In genomic region chr18:50266248-50266704, GRCh38 we compare ENCODE assay signal across 8 cellular contexts. TPM values are rescaled to one million over a fixed set of nuclear protein-coding genes. Genes with fewer than 3 reads are reported as not detected.
DNase-seq lines count a peak whose midpoint lies in the region; ATAC-seq, FAIRE-seq and TF ChIP-seq lines count a peak whose summit lies in the region.

A gene with protein sequence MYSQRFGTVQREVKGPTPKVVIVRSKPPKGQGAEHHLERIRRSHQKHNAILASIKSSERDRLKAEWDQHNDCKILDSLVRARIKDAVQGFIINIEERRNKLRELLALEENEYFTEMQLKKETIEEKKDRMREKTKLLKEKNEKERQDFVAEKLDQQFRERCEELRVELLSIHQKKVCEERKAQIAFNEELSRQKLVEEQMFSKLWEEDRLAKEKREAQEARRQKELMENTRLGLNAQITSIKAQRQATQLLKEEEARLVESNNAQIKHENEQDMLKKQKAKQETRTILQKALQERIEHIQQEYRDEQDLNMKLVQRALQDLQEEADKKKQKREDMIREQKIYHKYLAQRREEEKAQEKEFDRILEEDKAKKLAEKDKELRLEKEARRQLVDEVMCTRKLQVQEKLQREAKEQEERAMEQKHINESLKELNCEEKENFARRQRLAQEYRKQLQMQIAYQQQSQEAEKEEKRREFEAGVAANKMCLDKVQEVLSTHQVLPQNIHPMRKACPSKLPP (minus strand): TSS chr18:50266495. CDS start chr18:50266404, 91 bp downstream.

- WGBS in aorta, 2 donors: 0% methylated on average over 30 to 37 of the region's 37 CpGs

- H3K9ac ChIP-seq in astrocyte (ENCODE audit: low read length): peak within 1 kb of the TSS; percentile 80

- H3K36me3 Mint-ChIP-seq in astrocyte (ENCODE audit: low read depth, unreplicated experiment): peaks cover 11% of the 10 kb centered on the region

- intact Hi-C loops in aorta (cut with DNase I): loop anchor here in 1 of 2 donors (5.0 kb wide), 1 partner anchor 454 kb away; the partner anchor contains the start of gene ACAA2

- no peaks in the 10 kb centered on the region for H3K9me3 Mint-ChIP-seq in astrocyte (ENCODE audit: unreplicated experiment)

- H3K27ac ChIP-seq in astrocyte (ENCODE audit: low read depth, low read length) (peak within 1 kb of the TSS; percentile 0), aorta (ENCODE audit: low read depth in 1 of 2, low read length in 2 of 2) (no peak within 1 kb of the TSS)

- H3K27ac Mint-ChIP-seq in astrocyte (ENCODE audit: unreplicated experiment): peak within 1 kb of the TSS; percentile 78

- no peaks in the 10 kb centered on the region for H3K9me3 ChIP-seq in astrocyte (ENCODE audit: insufficient read depth, low read depth, low read length)
- no peaks in the 10 kb centered on the region for H3K9me3 ChIP-seq in aorta (ENCODE audit: control insufficient read depth, low read length)

- TF ChIP-seq POLR2A in GM15510 (IDR thresholded peaks at IDR 0.05; ENCODE audit: borderline replicate concordance, extremely low read depth, insufficient read length): peak; percentile 41

- H3K27me3 ChIP-seq in astrocyte (ENCODE audit: insufficient read depth, low read length) (no peaks in the 10 kb centered on the region), aorta (ENCODE audit: control insufficient read depth in 1 of 2, insufficient read depth in 2 of 2, low read length in 1 of 2) (no peaks in the 10 kb centered on the region)

- peak; percentile 92 for DNase-seq in NCI-H146 treated with DMSO at 0.1 percent for 48 hours (lab: John Stamatoyannopoulos, UW; ENCODE audit: unreplicated experiment)
- peak; percentile 47 to 91 (median 71) for DNase-seq in T-helper 2 cell
- peak; percentile 84 for DNase-seq in astrocyte (ENCODE audit: low read depth)
- DNase-seq in hippocampal formation (lab: John Stamatoyannopoulos, UW): peak; percentile 74 to 76
- DNase-seq in renal cortical epithelial cell (ENCODE audit: low read depth): peak; percentile 79
- DNase-seq in aorta: peak; percentile 97 to 98

- FAIRE-seq in astrocyte (lab: Jason Lieb, UNC): peak; percentile 69

- no peak for TF ChIP-seq CTCF in astrocyte (IDR thresholded peaks at IDR 0.05; ENCODE audit: insufficient read depth, low read depth, low read length)

- peak; percentile 88 for ATAC-seq in HG02870 (IDR thresholded peaks at IDR 0.05; ENCODE audit: unreplicated experiment)
- ATAC-seq in aorta (ENCODE audit: low FRiP score): peak; percentile 97

- no peaks in the 10 kb centered on the region for H3K79me2 ChIP-seq in astrocyte (ENCODE audit: insufficient read depth, low read length)

- H3K4me2 ChIP-seq in astrocyte (ENCODE audit: low read length): peak within 1 kb of the TSS; percentile 93

- no peaks in the 10 kb centered on the region for H3K27me3 Mint-ChIP-seq in astrocyte (ENCODE audit: low read depth, unreplicated experiment)

- peak within 1 kb of the TSS; percentile 90 for H3K4me3 Mint-ChIP-seq in astrocyte (ENCODE audit: unreplicated experiment)

- H4K20me1 ChIP-seq in astrocyte (ENCODE audit: insufficient read depth, low read length): peaks cover 6% of the 10 kb centered on the region

- H3K4me1 ChIP-seq in astrocyte (ENCODE audit: insufficient read depth, low read length) (peaks cover 6% of the 10 kb centered on the region), aorta (ENCODE audit: control insufficient read depth in 1 of 2, insufficient read depth in 2 of 2, low read length in 2 of 2) (no peaks in the 10 kb centered on the region)

- H3K4me3 ChIP-seq in astrocyte (ENCODE audit: insufficient read depth, low read depth, low read length) (peak within 1 kb of the TSS; percentile 79), aorta (ENCODE audit: low read length in 2 of 2) (peak within 1 kb of the TSS; percentile 59 to 75)

- peak within 1 kb of the TSS; percentile 83 for H2AFZ ChIP-seq in astrocyte (ENCODE audit: low read depth, low read length)

- H3K36me3 ChIP-seq in astrocyte (ENCODE audit: insufficient read depth, low read length) (peaks cover 17% of the 10 kb centered on the region), aorta (ENCODE audit: control insufficient read depth in 1 of 2, insufficient read depth in 2 of 2, low read length in 1 of 2) (no peaks in the 10 kb centered on the region)

- H3K4me1 Mint-ChIP-seq in astrocyte (ENCODE audit: low read depth, unreplicated experiment): no peaks in the 10 kb centered on the region

RNA-seq across cellular contexts. Expression of the gene that starts here (rescaled TPM):
- total RNA-seq in astrocyte (0.46 and 0.68 TPM in 2 replicates), renal cortical epithelial cell (0.35 and 2.2 TPM in 2 replicates), aorta (under 1 TPM; 0.39 to 0.49 TPM)
- under 1 TPM in 1 of 2 donors, not detected in 1; 0.61 TPM for polyA plus RNA-seq in aorta

Comparison
In these comparisons a context has a peak if more than half of its experiments do, and no peak if none do; other contexts are left out.
1. Peak in DNase-seq, H3K4me3 ChIP-seq, H3K27ac ChIP-seq, H3K9ac ChIP-seq and H3K4me2 ChIP-seq in astrocyte; RNA of the gene not detected or under 1 TPM.
2. Peak in DNase-seq, ATAC-seq and H3K4me3 ChIP-seq in aorta; RNA of the gene not detected or under 1 TPM.